ENCODE assay signal across 20 cellular contexts in the genomic region with DNA sequence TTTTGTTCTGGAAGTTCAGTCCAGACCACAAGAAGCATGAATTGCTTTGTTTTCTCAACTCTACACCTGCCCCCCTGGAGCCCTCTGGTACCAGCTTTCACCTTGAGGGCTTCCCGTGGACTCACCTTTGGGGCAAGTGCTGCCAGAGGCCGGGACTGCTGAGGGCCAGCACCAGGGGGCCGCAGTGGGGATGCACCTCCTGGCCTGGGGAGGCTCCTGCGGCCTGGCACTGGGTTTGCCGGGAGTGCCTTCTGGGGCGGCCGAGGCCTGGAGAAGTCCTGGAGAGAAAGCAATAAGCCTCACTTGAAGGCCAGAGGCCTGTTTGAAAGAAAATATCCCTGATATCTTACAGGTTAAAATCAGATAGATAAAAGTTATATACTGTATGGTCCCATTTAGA. TPM values are rescaled to one million over a fixed set of nuclear protein-coding genes. Genes with fewer than 3 reads are reported as not detected.
DNase-seq lines count a peak whose midpoint lies in the region; ATAC-seq and TF ChIP-seq lines count a peak whose summit lies in the region.
"Had no signal": no experiment of that assay in that cellular context is flagged by ENCODE, and none has a peak within 500 bp of the region (broad histone marks: within the 10 kb centered on the region; RNA-seq: fewer than 3 reads in every experiment).

No MANE protein-coding gene starts in this region.

- peak overlapping the region; percentile 86 for H3K27ac Mint-ChIP-seq in activated CD4-positive, alpha-beta T cell treated with anti-CD3 and anti-CD28 coated beads, Interleukin-2, amount 10 ng/mL, durations not matched to agents 7 days and 5 days
- H3K27ac Mint-ChIP-seq in CD4-positive, alpha-beta T cell: peak overlapping the region; percentile 30
- H3K27ac Mint-ChIP-seq in T-helper 17 cell: peak overlapping the region; percentile 65
- H3K27ac Mint-ChIP-seq in CD8-positive, alpha-beta T cell: no peak overlapping the region

- no peak overlapping the region for H3K4me3 ChIP-seq in sigmoid colon
- no peak overlapping the region for H3K4me3 ChIP-seq in CD8-positive, alpha-beta T cell (ENCODE audit: low read depth, low read length)
- no peak overlapping the region for H3K4me3 ChIP-seq in foreskin fibroblast (ENCODE audit: low read depth in 1 of 2, low read length in 2 of 2)
- no peak overlapping the region for H3K4me3 ChIP-seq in lower leg skin (ENCODE audit: low read depth, poor library complexity, severe bottlenecking)
- H3K4me3 ChIP-seq: K562 had no signal

- peaks cover 85% of the 10 kb centered on the region for H3K36me3 Mint-ChIP-seq in activated CD4-positive, alpha-beta T cell treated with anti-CD3 and anti-CD28 coated beads, Interleukin-2, amount 10 ng/mL, durations not matched to agents 7 days and 5 days (ENCODE audit: low read depth)
- H3K36me3 Mint-ChIP-seq in CD4-positive, alpha-beta T cell (ENCODE audit: low read depth): peaks cover 29% of the 10 kb centered on the region
- H3K36me3 Mint-ChIP-seq in T-helper 17 cell (ENCODE audit: low read depth): peaks cover 18% of the 10 kb centered on the region
- peaks cover 3% of the 10 kb centered on the region for H3K36me3 Mint-ChIP-seq in CD8-positive, alpha-beta T cell

- TF ChIP-seq POLR2A in sigmoid colon (IDR thresholded peaks at IDR 0.05): no peak
- TF ChIP-seq POLR2A in lower leg skin (IDR thresholded peaks at IDR 0.05): no peak

- H3K36me3 ChIP-seq in sigmoid colon: peaks cover 12 to 63% (median 21%) of the 10 kb centered on the region in 4 donors
- H3K36me3 ChIP-seq in CD8-positive, alpha-beta T cell (ENCODE audit: insufficient read depth, low read length): no peaks in the 10 kb centered on the region

- CTCF ChIA-PET in activated CD4-positive, alpha-beta T cell treated with anti-CD3 and anti-CD28 coated beads, Interleukin-2, amount 10 ng/mL, durations not matched to agents 7 days and 5 days (lab: Charles Lee): interaction anchor here (1.5 kb wide), 1 partner anchor 28 kb away, joined by 4 read pairs; no protein-coding TSS in a partner anchor
- CTCF ChIA-PET in CD4-positive, alpha-beta T cell (lab: Charles Lee): no interaction called here
- CTCF ChIA-PET in CD8-positive, alpha-beta T cell (lab: Charles Lee): interaction anchor here (1.3 kb wide), 1 partner anchor 10 kb away, joined by 3 read pairs; no protein-coding TSS in a partner anchor

- H3K27me3 ChIP-seq in CD4-positive, alpha-beta T cell (ENCODE audit: control insufficient read depth, insufficient read depth, low read length): no peaks in the 10 kb centered on the region
- no peaks in the 10 kb centered on the region for H3K27me3 ChIP-seq in sigmoid colon
- H3K27me3 ChIP-seq in CD8-positive, alpha-beta T cell (ENCODE audit: insufficient read depth, low read length): no peaks in the 10 kb centered on the region

- TF ChIP-seq EP300 in sigmoid colon (IDR thresholded peaks at IDR 0.05): no peak

- H3K4me1 Mint-ChIP-seq in activated CD4-positive, alpha-beta T cell treated with anti-CD3 and anti-CD28 coated beads, Interleukin-2, amount 10 ng/mL, durations not matched to agents 7 days and 5 days: peaks cover 76% of the 10 kb centered on the region
- peaks cover 4% of the 10 kb centered on the region for H3K4me1 Mint-ChIP-seq in CD4-positive, alpha-beta T cell (ENCODE audit: low read depth)
- peaks cover 38% of the 10 kb centered on the region for H3K4me1 Mint-ChIP-seq in T-helper 17 cell
- H3K4me1 Mint-ChIP-seq in CD8-positive, alpha-beta T cell (ENCODE audit: low read depth): peaks cover 3% of the 10 kb centered on the region

- no peak for ATAC-seq in CD4-positive, alpha-beta T cell (ENCODE audit: poor library complexity)
- peak; percentile 10 for ATAC-seq in T-helper 17 cell
- no peak for ATAC-seq in CD8-positive, alpha-beta T cell
- ATAC-seq: HCT116, K562 had no signal

- POLR2A ChIA-PET in activated CD4-positive, alpha-beta T cell treated with anti-CD3 and anti-CD28 coated beads, Interleukin-2, amount 10 ng/mL, durations not matched to agents 7 days and 5 days (lab: Charles Lee): no interaction called here
- POLR2A ChIA-PET in CD4-positive, alpha-beta T cell (lab: Charles Lee): no interaction called here
- POLR2A ChIA-PET in CD8-positive, alpha-beta T cell (lab: Charles Lee): no interaction called here

- no peak overlapping the region for H3K4me3 Mint-ChIP-seq in activated CD4-positive, alpha-beta T cell treated with anti-CD3 and anti-CD28 coated beads, Interleukin-2, amount 10 ng/mL, durations not matched to agents 7 days and 5 days
- no peak overlapping the region for H3K4me3 Mint-ChIP-seq in CD4-positive, alpha-beta T cell
- H3K4me3 Mint-ChIP-seq in T-helper 17 cell: no peak overlapping the region
- H3K4me3 Mint-ChIP-seq in CD8-positive, alpha-beta T cell: no peak overlapping the region
- H3K4me3 Mint-ChIP-seq: CD8-positive, alpha-beta memory T cell had no signal

- H3K4me1 ChIP-seq in sigmoid colon: peaks cover 0 to 50% (median 40%) of the 10 kb centered on the region in 4 donors
- no peaks in the 10 kb centered on the region for H3K4me1 ChIP-seq in CD8-positive, alpha-beta T cell (ENCODE audit: insufficient read depth, low read length)

- intact Hi-C loops in CD4-positive, alpha-beta T cell (cut with DNase I, micrococcal nuclease): no loop called here
- intact Hi-C loops in sigmoid colon (cut with DNase I) (no loop called here), lower leg skin (cut with DNase I; ENCODE audit: low total_unique reads) (no loop called here)
- intact Hi-C loops in CD8-positive, alpha-beta T cell (cut with DNase I, micrococcal nuclease): no loop called here

- H3K9me3 Mint-ChIP-seq in activated CD4-positive, alpha-beta T cell treated with anti-CD3 and anti-CD28 coated beads, Interleukin-2, amount 10 ng/mL, durations not matched to agents 7 days and 5 days: no peaks in the 10 kb centered on the region
- H3K9me3 Mint-ChIP-seq in CD4-positive, alpha-beta T cell: no peaks in the 10 kb centered on the region
- H3K9me3 Mint-ChIP-seq in CD8-positive, alpha-beta T cell: no peaks in the 10 kb centered on the region
- H3K9me3 Mint-ChIP-seq: CD8-positive, alpha-beta memory T cell had no signal

- no peak for TF ChIP-seq CTCF in CD4-positive, alpha-beta T cell (IDR thresholded peaks at IDR 0.05)
- TF ChIP-seq CTCF in sigmoid colon (IDR thresholded peaks at IDR 0.05) (no peak), foreskin fibroblast (IDR thresholded peaks at IDR 0.05; ENCODE audit: low read depth, low read length) (no peak), lower leg skin (IDR thresholded peaks at IDR 0.05) (no peak)
- no peak for TF ChIP-seq CTCF in CD8-positive, alpha-beta T cell (IDR thresholded peaks at IDR 0.05)

- H3K9me3 ChIP-seq in CD4-positive, alpha-beta T cell (ENCODE audit: control insufficient read depth, low read length): no peaks in the 10 kb centered on the region
- H3K9me3 ChIP-seq in T-helper 17 cell (ENCODE audit: control insufficient read depth, low read length, poor library complexity, severe bottlenecking) (no peaks in the 10 kb centered on the region), sigmoid colon (no peaks in the 10 kb centered on the region)
- no peaks in the 10 kb centered on the region for H3K9me3 ChIP-seq in CD8-positive, alpha-beta T cell (ENCODE audit: low read length)

- DNase-seq in activated CD4-positive, alpha-beta T cell treated with anti-CD3 and anti-CD28 coated beads, Interleukin-2, amount 10 ng/mL, durations not matched to agents 7 days and 5 days: no peak
- DNase-seq in activated CD4-positive, alpha-beta T cell treated with anti-CD3 and anti-CD28 coated beads, Interleukin-2, amount 50 U/mL, for 1 hour: no peak
- DNase-seq in CD4-positive, alpha-beta T cell: no peak
- DNase-seq in T-helper 17 cell: no peak
- peak; percentile 54 for DNase-seq in sigmoid colon
- no peak for DNase-seq in CD8-positive, alpha-beta T cell
- DNase-seq in foreskin fibroblast: no peak
- no peak for DNase-seq in lower leg skin (ENCODE audit: low spot score in 2 of 2)
- DNase-seq: CD8-positive, alpha-beta memory T cell; DMS53; GOT3; NCI-H1105 treated with DMSO at 0.1 percent for 48 hours; NCI-H1694; NCI-H510A; NCI-H748 treated with DMSO at 0.1 percent for 48 hours; NK-92 treated with Interleukin-12 subunit alpha and Interleukin-12 subunit beta, amount 100 ng/mL, for 24 hours; OCI-M1; Right ventricle myocardium superior had no signal

- 96 to 98% methylated on average over 7 of the region's 7 CpGs for WGBS in sigmoid colon, 2 donors
- 97 to 99% methylated on average over 7 of the region's 7 CpGs for WGBS in lower leg skin, 2 donors

- no peak overlapping the region for H3K27ac ChIP-seq in CD4-positive, alpha-beta T cell (ENCODE audit: low read depth, low read length)
- H3K27ac ChIP-seq in sigmoid colon: peak overlapping the region in 3 of 4 donors; percentile 81 to 88 (median 86)
- H3K27ac ChIP-seq in CD8-positive, alpha-beta T cell (ENCODE audit: low read depth, low read length): no peak overlapping the region

- H3K27me3 Mint-ChIP-seq in activated CD4-positive, alpha-beta T cell treated with anti-CD3 and anti-CD28 coated beads, Interleukin-2, amount 10 ng/mL, durations not matched to agents 7 days and 5 days: no peaks in the 10 kb centered on the region
- H3K27me3 Mint-ChIP-seq in CD4-positive, alpha-beta T cell: no peaks in the 10 kb centered on the region
- H3K27me3 Mint-ChIP-seq in T-helper 17 cell: no peaks in the 10 kb centered on the region
- no peaks in the 10 kb centered on the region for H3K27me3 Mint-ChIP-seq in CD8-positive, alpha-beta T cell (ENCODE audit: low read depth)

RNA-seq across cellular contexts. Expression of a gene that starts 21.7 kb away (rescaled TPM):
- total RNA-seq in activated CD4-positive, alpha-beta T cell treated with anti-CD3 and anti-CD28 coated beads, Interleukin-2, amount 10 ng/mL, durations not matched to agents 7 days and 5 days: under 1 TPM; 0.10 to 0.17 TPM
- under 1 TPM; 0.16 to 0.45 TPM for total RNA-seq in CD4-positive, alpha-beta T cell
- total RNA-seq in T-helper 17 cell (1 to 10 TPM; 1.5 to 2.3 TPM), sigmoid colon (1 to 10 TPM; 2.8 to 5.1 (median 4.9) TPM), lower leg skin (100 to 1,000 TPM in 1 of 4 donors, 10 to 100 TPM in 3; 74.1 to 130 (median 82.1) TPM)
- polyA plus RNA-seq in sigmoid colon: 1 to 10 TPM in 1 of 3 donors, not detected in 2; 1.3 TPM
- under 1 TPM; 0.25 to 0.41 TPM for total RNA-seq in CD8-positive, alpha-beta T cell
- total RNA-seq: K562, Right ventricle myocardium superior had no signal
- polyA plus RNA-seq: CD8-positive, alpha-beta memory T cell; K562 had no signal

Comparison
In these comparisons a context has a peak if more than half of its experiments do, and no peak if none do; other contexts are left out.
1. H3K27ac ChIP-seq: peak in sigmoid colon (3 of 4); none in CD4-positive, alpha-beta T cell (single experiment) and CD8-positive, alpha-beta T cell (single experiment).
2. RNA of a gene that starts 21.7 kb away (total RNA-seq): 74.1 to 130 TPM in lower leg skin; 2.8 to 5.1 TPM in sigmoid colon, 1.5 to 2.3 TPM in T-helper 17 cell, 0.16 to 0.45 TPM in CD4-positive, alpha-beta T cell, 0.25 to 0.41 TPM in CD8-positive, alpha-beta T cell and 0.10 to 0.17 TPM in activated CD4-positive, alpha-beta T cell treated with anti-CD3 and anti-CD28 coated beads, Interleukin-2, amount 10 ng/mL, durations not matched to agents 7 days and 5 days; every median in the first group is over 10 times any median in the second.